ENCODE assay signal across 26 cellular contexts in the genomic region with DNA sequence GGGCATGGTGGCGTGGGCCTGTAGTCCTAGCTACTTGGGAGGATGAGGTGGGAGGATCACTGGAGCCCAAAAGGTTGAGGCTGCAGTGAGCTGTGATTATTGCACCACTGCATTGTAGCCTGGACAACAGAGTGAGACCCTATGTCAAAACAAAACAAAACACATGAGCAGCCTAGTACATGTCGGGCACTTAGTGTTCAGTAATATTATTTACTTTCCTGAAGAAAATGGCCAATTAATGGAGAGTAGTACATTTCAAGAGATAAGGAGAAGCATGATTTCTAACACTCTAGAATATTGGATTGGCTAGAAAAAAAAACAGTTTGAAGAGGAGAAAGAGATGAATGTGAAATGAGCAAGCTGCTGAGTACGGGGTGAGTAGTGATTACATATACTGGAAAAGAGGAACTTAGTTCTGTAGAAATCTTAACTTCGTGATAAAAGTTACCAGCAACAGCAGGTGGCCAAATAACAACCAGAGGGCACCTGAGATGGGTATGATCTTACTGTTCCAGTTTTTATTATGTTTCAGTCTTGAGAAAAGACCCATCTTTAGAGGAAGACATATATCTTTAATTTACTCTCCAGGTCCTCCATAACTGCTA. TPM values are rescaled to one million over a fixed set of nuclear protein-coding genes. Genes with fewer than 3 reads are reported as not detected.
DNase-seq lines count a peak whose midpoint lies in the region; ATAC-seq and TF ChIP-seq lines count a peak whose summit lies in the region.
"Had no signal": no experiment of that assay in that cellular context is flagged by ENCODE, and none has a peak within 500 bp of the region (broad histone marks: within the 10 kb centered on the region; RNA-seq: fewer than 3 reads in every experiment).

No MANE protein-coding gene starts in this region.

- no peaks in the 10 kb centered on the region for H3K36me3 Mint-ChIP-seq in endothelial cell (ENCODE audit: low read depth, unreplicated experiment)
- H3K36me3 Mint-ChIP-seq: WTC11 had no signal

- CTCF ChIA-PET in HEK293 (lab: Yijun Ruan, JAX): interaction anchor here (1.5 kb wide), 1 partner anchor 144 kb away, joined by 4 read pairs; no protein-coding TSS in a partner anchor

- H3K36me3 ChIP-seq in HEK293 (ENCODE audit: control insufficient read depth in 2 of 2, insufficient read depth in 1 of 2, low read length in 2 of 2) (no peaks in the 10 kb centered on the region), body of pancreas (replicated peaks in 1 of 2; ENCODE audit: insufficient read depth in 1 of 2, low read depth in 2 of 2) (no peaks in the 10 kb centered on the region), prostate gland (no peaks in the 10 kb centered on the region)
- H3K36me3 ChIP-seq: brain microvascular endothelial cell had no signal

- no peak overlapping the region for H3K27ac ChIP-seq in HEK293 (ENCODE audit: extremely low read depth, low read depth, low read length)
- H3K27ac ChIP-seq in body of pancreas: peak overlapping the region; percentile 26 to 73 (median 52)
- peak overlapping the region; percentile 12 to 78 for H3K27ac ChIP-seq in prostate gland
- H3K27ac ChIP-seq: brain microvascular endothelial cell, epithelial cell of prostate, parathyroid adenoma had no signal

- no peak overlapping the region for H3K4me3 Mint-ChIP-seq in endothelial cell (ENCODE audit: unreplicated experiment)
- H3K4me3 Mint-ChIP-seq: activated T-cell treated with anti-CD3 and anti-CD28 coated beads, Interleukin-2, amount 50 U/mL, for 72 hours; neural crest cell; type B pancreatic cell; WTC11 had no signal

- H3K4me3 ChIP-seq in HEK293 (ENCODE audit: low read depth, low read length) (no peak overlapping the region), body of pancreas (no peak overlapping the region), prostate gland (no peak overlapping the region)
- H3K4me3 ChIP-seq: lung had no signal

- H3K4me1 ChIP-seq in HEK293 (ENCODE audit: control insufficient read depth, insufficient read depth, low read length): no peaks in the 10 kb centered on the region
- H3K4me1 ChIP-seq in body of pancreas: peaks cover 95% of the 10 kb centered on the region
- peaks cover 10% of the 10 kb centered on the region for H3K4me1 ChIP-seq in prostate gland (replicated peaks)
- H3K4me1 ChIP-seq: parathyroid adenoma had no signal

- H3K9me3 Mint-ChIP-seq in endothelial cell (ENCODE audit: unreplicated experiment): no peaks in the 10 kb centered on the region
- H3K9me3 Mint-ChIP-seq: activated T-cell treated with anti-CD3 and anti-CD28 coated beads, Interleukin-2, amount 50 U/mL, for 72 hours; neural crest cell; type B pancreatic cell; WTC11 had no signal

- peaks cover 2% of the 10 kb centered on the region for H3K27me3 Mint-ChIP-seq in endothelial cell (ENCODE audit: unreplicated experiment)
- H3K27me3 Mint-ChIP-seq: type B pancreatic cell had no signal

- H3K27me3 ChIP-seq in body of pancreas: no peaks in the 10 kb centered on the region
- H3K27me3 ChIP-seq in prostate gland (replicated peaks; ENCODE audit: insufficient read depth): no peaks in the 10 kb centered on the region
- H3K27me3 ChIP-seq: brain microvascular endothelial cell had no signal

- WGBS in body of pancreas, 2 donors: 31 to 37% methylated on average over 4 of the region's 4 CpGs
- 83% methylated on average over 4 of the region's 4 CpGs for whole genome bisulfite sequencing in prostate gland

- ATAC-seq in body of pancreas: peak; percentile 75
- ATAC-seq: activated T-cell treated with anti-CD3 and anti-CD28 coated beads, Interleukin-2, amount 50 U/mL, for 72 hours; right cardiac atrium; Right ventricle myocardium inferior; WTC11 had no signal

- intact Hi-C loops in body of pancreas (cut with DNase I): no loop called here
- intact Hi-C loops in prostate gland (cut with DNase I): loop anchor here (5.0 kb wide), 1 partner anchor 34 kb away; the partner anchor contains the start of gene SPATA13

- peaks cover 32% of the 10 kb centered on the region for H3K4me1 Mint-ChIP-seq in endothelial cell (ENCODE audit: unreplicated experiment)

- peak; percentile 66 for DNase-seq in NOMO-1 treated with DMSO at 0.1 percent for 48 hours (lab: John Stamatoyannopoulos, UW; ENCODE audit: unreplicated experiment)
- DNase-seq in body of pancreas: no peak
- DNase-seq in prostate gland (ENCODE audit: low spot score): no peak
- DNase-seq in amygdala (lab: John Stamatoyannopoulos, UW): no peak
- DNase-seq in D341Med (ENCODE audit: low spot score): no peak
- DNase-seq in endothelial cell (ENCODE audit: low spot score): no peak
- DNase-seq: activated CD4-positive, alpha-beta T cell treated with anti-CD3 and anti-CD28 coated beads, Interleukin-2, amount 50 U/mL, for 1 hour; activated naive CD4-positive, alpha-beta T cell; activated T-cell treated with anti-CD3 and anti-CD28 coated beads, Interleukin-2, amount 50 U/mL, for 72 hours; brain microvascular endothelial cell; H7; NCI-H2029; NCI-H226; right cardiac atrium; stimulated activated CD4-positive, alpha-beta T cell treated with anti-CD3 and anti-CD28 coated beads, Interleukin-4, amount 100 ng/mL, for 1 hour; substantia nigra; SW 1271; T-helper 9 cell had no signal

- no peak overlapping the region for H3K27ac Mint-ChIP-seq in endothelial cell (ENCODE audit: unreplicated experiment)
- H3K27ac Mint-ChIP-seq: activated T-cell treated with anti-CD3 and anti-CD28 coated beads, Interleukin-2, amount 50 U/mL, for 72 hours; type B pancreatic cell; WTC11 had no signal

- H3K9me3 ChIP-seq in HEK293 (ENCODE audit: control insufficient read depth, insufficient read depth, low read depth, low read length) (no peaks in the 10 kb centered on the region), body of pancreas (no peaks in the 10 kb centered on the region), prostate gland (no peaks in the 10 kb centered on the region)

- no peak for TF ChIP-seq CTCF in HEK293 (tag by site-specific recombination; IDR thresholded peaks at IDR 0.05)
- TF ChIP-seq CTCF in body of pancreas (IDR thresholded peaks at IDR 0.05): no peak
- no peak for TF ChIP-seq CTCF in prostate gland (IDR thresholded peaks at IDR 0.05)
- TF ChIP-seq CTCF in endothelial cell (IDR thresholded peaks at IDR 0.05; ENCODE audit: unreplicated experiment): no peak

- no peak for TF ChIP-seq POLR2A in body of pancreas (IDR thresholded peaks at IDR 0.05)
- no peak for TF ChIP-seq POLR2A in prostate gland (IDR thresholded peaks at IDR 0.05)

- POLR2A ChIA-PET in HEK293 (lab: Yijun Ruan, JAX): no interaction called here

TF ChIP-seq in HEK293, 187 proteins besides CTCF, POLR2A, EP300 and RAD21:
- peak; percentile 52; the same call in 1 of the 2 replicates for TF ChIP-seq FEZF1 (tag by site-specific recombination; IDR thresholded peaks at IDR 0.05)
- no peak for TF ChIP-seq ZNF843 (tag by site-specific recombination; IDR thresholded peaks at IDR 0.05)
- TF ChIP-seq, protein P1, sequence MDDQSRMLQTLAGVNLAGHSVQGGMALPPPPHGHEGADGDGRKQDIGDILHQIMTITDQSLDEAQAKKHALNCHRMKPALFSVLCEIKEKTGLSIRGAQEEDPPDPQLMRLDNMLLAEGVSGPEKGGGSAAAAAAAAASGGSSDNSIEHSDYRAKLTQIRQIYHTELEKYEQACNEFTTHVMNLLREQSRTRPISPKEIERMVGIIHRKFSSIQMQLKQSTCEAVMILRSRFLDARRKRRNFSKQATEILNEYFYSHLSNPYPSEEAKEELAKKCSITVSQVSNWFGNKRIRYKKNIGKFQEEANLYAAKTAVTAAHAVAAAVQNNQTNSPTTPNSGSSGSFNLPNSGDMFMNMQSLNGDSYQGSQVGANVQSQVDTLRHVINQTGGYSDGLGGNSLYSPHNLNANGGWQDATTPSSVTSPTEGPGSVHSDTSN (CRISPR knock-in tag; IDR thresholded peaks at IDR 0.05): no peak
- TF ChIP-seq, protein P2, sequence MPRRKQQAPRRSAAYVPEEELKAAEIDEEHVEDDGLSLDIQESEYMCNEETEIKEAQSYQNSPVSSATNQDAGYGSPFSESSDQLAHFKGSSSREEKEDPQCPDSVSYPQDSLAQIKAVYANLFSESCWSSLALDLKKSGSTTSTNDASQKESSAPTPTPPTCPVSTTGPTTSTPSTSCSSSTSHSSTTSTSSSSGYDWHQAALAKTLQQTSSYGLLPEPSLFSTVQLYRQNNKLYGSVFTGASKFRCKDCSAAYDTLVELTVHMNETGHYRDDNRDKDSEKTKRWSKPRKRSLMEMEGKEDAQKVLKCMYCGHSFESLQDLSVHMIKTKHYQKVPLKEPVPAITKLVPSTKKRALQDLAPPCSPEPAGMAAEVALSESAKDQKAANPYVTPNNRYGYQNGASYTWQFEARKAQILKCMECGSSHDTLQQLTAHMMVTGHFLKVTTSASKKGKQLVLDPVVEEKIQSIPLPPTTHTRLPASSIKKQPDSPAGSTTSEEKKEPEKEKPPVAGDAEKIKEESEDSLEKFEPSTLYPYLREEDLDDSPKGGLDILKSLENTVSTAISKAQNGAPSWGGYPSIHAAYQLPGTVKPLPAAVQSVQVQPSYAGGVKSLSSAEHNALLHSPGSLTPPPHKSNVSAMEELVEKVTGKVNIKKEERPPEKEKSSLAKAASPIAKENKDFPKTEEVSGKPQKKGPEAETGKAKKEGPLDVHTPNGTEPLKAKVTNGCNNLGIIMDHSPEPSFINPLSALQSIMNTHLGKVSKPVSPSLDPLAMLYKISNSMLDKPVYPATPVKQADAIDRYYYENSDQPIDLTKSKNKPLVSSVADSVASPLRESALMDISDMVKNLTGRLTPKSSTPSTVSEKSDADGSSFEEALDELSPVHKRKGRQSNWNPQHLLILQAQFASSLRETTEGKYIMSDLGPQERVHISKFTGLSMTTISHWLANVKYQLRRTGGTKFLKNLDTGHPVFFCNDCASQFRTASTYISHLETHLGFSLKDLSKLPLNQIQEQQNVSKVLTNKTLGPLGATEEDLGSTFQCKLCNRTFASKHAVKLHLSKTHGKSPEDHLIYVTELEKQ (tag by site-specific recombination; IDR thresholded peaks at IDR 0.05; ENCODE audit: borderline replicate concordance): no peak
- peak; percentile 65 for TF ChIP-seq ZNF121 (tag by site-specific recombination; IDR thresholded peaks at IDR 0.05)

RNA-seq across cellular contexts. Expression of gene SPATA13, which starts 36.2 kb away (rescaled TPM):
- total RNA-seq in body of pancreas (100 to 1,000 TPM in 1 of 2 donors, 10 to 100 TPM in 1; 83.3 to 359 TPM), prostate gland (100 to 1,000 TPM in 1 of 2 donors, 10 to 100 TPM in 1; 85.2 to 163 TPM), endothelial cell (ENCODE audit: unreplicated experiment) (11.4 TPM)
